In the genomic region with DNA sequence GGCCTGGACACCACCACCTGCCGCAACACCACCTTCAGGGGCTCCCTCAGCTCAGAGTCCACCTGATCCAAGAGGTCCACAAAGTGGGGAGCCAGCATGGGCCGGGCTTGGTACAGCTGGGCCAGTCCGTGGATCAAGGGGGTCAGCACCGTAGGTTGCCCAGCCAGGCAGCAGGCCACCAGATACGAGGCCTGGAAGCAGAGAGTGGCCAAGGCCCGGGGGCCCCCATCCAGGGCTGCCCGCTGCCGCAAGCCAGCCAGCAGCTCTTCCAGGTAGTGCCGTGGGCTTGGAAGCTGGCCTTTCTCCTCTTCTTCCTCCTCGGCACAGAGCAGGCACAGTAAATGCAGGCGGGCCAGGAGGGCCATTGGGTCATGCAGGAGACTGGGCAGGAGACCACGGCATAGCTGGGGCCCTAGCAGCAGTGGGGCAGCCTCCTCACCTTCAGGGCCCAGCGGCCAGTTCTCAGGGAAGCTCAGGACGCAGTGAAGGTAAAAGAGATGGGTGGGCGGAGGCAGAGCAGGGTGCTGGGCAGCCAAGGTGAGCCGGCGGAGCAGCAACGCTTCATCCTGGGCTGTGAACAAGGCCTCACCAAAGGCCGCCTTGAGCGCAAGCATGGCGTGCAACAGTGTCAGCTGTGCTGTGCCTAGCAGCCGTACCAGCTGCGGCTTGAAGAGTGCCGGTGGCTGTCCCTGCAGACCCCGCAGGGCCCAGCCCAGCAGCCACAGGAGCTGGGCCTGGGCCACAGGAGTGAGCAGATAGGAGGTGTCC, we compare ENCODE assay signal across 9 cellular contexts. TPM values are rescaled to one million over a fixed set of nuclear protein-coding genes. Genes with fewer than 3 reads are reported as not detected.
A peak's percentile ranks its signal among the peaks of the same experiment; 100 is the strongest.
DNase-seq lines count a peak whose midpoint lies in the region; ATAC-seq and TF ChIP-seq lines count a peak whose summit lies in the region.
"Had no signal": no experiment of that assay in that cellular context is flagged by ENCODE, and none has a peak within 500 bp of the region (broad histone marks: within the 10 kb centered on the region; RNA-seq: fewer than 3 reads in every experiment).

No MANE protein-coding gene starts in this region.

- peak overlapping the region; percentile 94 to 100 (median 99) for H3K4me2 ChIP-seq in BLaER1 treated with 17β-estradiol and CSF1 and Interleukin-3, amounts not matched to agents 10 nM and 100 nM
- peak overlapping the region; percentile 97 for H3K4me2 ChIP-seq in Loucy (ENCODE audit: low read depth, low read length, poor library complexity, severe bottlenecking)

- peaks cover 26% of the 10 kb centered on the region for H3K27me3 Mint-ChIP-seq in dendritic cell treated with granulocyte-macrophage colony-stimulating factor and Interleukin-4, amounts not matched to agents 40 ng/mL and 50 ng/mL, for 4 days
- H3K27me3 Mint-ChIP-seq in natural killer cell treated with Interleukin-12 subunit alpha and Interleukin-12 subunit beta and Interleukin-15 and Interleukin-18, amount 100 ng/mL, for 72 hours = peaks cover 1 to 4% of the 10 kb centered on the region in 2 donors

- peaks cover 37% of the 10 kb centered on the region for H3K79me2 ChIP-seq in Loucy (ENCODE audit: insufficient read depth, low read length)

- peaks cover 25 to 48% (median 34%) of the 10 kb centered on the region in 11 experiments; a peak in 20 of 22 replicates for H4K20me1 ChIP-seq in BLaER1 treated with 17β-estradiol and CSF1 and Interleukin-3, amounts not matched to agents 10 nM and 100 nM
- peaks cover 29% of the 10 kb centered on the region for H4K20me1 ChIP-seq in Loucy (ENCODE audit: insufficient read depth, low read length, poor library complexity, severe bottlenecking)

- peak overlapping the region; percentile 96 for H3K27ac Mint-ChIP-seq in dendritic cell treated with granulocyte-macrophage colony-stimulating factor and Interleukin-4, amounts not matched to agents 40 ng/mL and 50 ng/mL, for 4 days
- no peak overlapping the region for H3K27ac Mint-ChIP-seq in natural killer cell treated with Interleukin-12 subunit alpha and Interleukin-12 subunit beta and Interleukin-15 and Interleukin-18, amount 100 ng/mL, for 72 hours

- H3K9me3 ChIP-seq in BLaER1 treated with 17β-estradiol and CSF1 and Interleukin-3, amounts not matched to agents 10 nM and 100 nM (replicated peaks in 1 of 11) = no peaks in the 10 kb centered on the region
- no peaks in the 10 kb centered on the region for H3K9me3 ChIP-seq in Loucy (ENCODE audit: insufficient read depth, low read depth, low read length)

- H3K36me3 Mint-ChIP-seq in dendritic cell treated with granulocyte-macrophage colony-stimulating factor and Interleukin-4, amounts not matched to agents 40 ng/mL and 50 ng/mL, for 4 days (ENCODE audit: low read depth) = peaks cover 55% of the 10 kb centered on the region
- H3K36me3 Mint-ChIP-seq in natural killer cell treated with Interleukin-12 subunit alpha and Interleukin-12 subunit beta and Interleukin-15 and Interleukin-18, amount 100 ng/mL, for 72 hours = no peaks in the 10 kb centered on the region

- no peak for TF ChIP-seq CTCF in Loucy (conservative IDR thresholded peaks at IDR 0.05; ENCODE audit: low read length)

- H3K4me1 ChIP-seq in BLaER1 treated with 17β-estradiol and CSF1 and Interleukin-3, amounts not matched to agents 10 nM and 100 nM = peaks cover 56 to 70% (median 67%) of the 10 kb centered on the region in 10 experiments
- H3K4me1 ChIP-seq in Loucy (ENCODE audit: insufficient read depth, low read length, poor library complexity, severe bottlenecking) = peaks cover 11% of the 10 kb centered on the region

- peaks cover 27 to 31% (median 29%) of the 10 kb centered on the region in 11 experiments for H3K27me3 ChIP-seq in BLaER1 treated with 17β-estradiol and CSF1 and Interleukin-3, amounts not matched to agents 10 nM and 100 nM
- H3K27me3 ChIP-seq in Loucy (ENCODE audit: insufficient read depth, low read length, poor library complexity, severe bottlenecking) = no peaks in the 10 kb centered on the region

- peak overlapping the region; percentile 98 for H3K4me3 Mint-ChIP-seq in dendritic cell treated with granulocyte-macrophage colony-stimulating factor and Interleukin-4, amounts not matched to agents 40 ng/mL and 50 ng/mL, for 4 days
- peak overlapping the region; percentile 88 for H3K4me3 Mint-ChIP-seq in natural killer cell treated with Interleukin-12 subunit alpha and Interleukin-12 subunit beta and Interleukin-15 and Interleukin-18, amount 100 ng/mL, for 72 hours

- peaks cover 26 to 49% (median 41%) of the 10 kb centered on the region in 11 experiments for H3K36me3 ChIP-seq in BLaER1 treated with 17β-estradiol and CSF1 and Interleukin-3, amounts not matched to agents 10 nM and 100 nM
- peaks cover 10% of the 10 kb centered on the region; the same call in 1 of the 2 replicates for H3K36me3 ChIP-seq in Loucy (ENCODE audit: insufficient read depth, low read length)

- no peaks in the 10 kb centered on the region for H3F3A ChIP-seq in Loucy (ENCODE audit: low read depth)

- DNase-seq in natural killer cell treated with Interleukin-12 subunit alpha and Interleukin-12 subunit beta and Interleukin-15 and Interleukin-18, amount 100 ng/mL, for 72 hours (ENCODE audit: low spot score) = no peak
- no peak for DNase-seq in glomerular visceral epithelial cell (ENCODE audit: extremely low spot score)
- no peak for DNase-seq in NK-92 (lab: John Stamatoyannopoulos, UW; ENCODE audit: unreplicated experiment)

- H3K9me2 ChIP-seq in Loucy (replicated peaks; ENCODE audit: low read depth, low read length) = no peaks in the 10 kb centered on the region

- peak overlapping the region; percentile 44 to 100 (median 99) for H3K27ac ChIP-seq in BLaER1 treated with 17β-estradiol and CSF1 and Interleukin-3, amounts not matched to agents 10 nM and 100 nM

- intact Hi-C loops in dendritic cell treated with granulocyte-macrophage colony-stimulating factor and Interleukin-4, amounts not matched to agents 40 ng/mL and 50 ng/mL, for 4 days (cut with micrococcal nuclease) = no loop called here

- peak overlapping the region; percentile 93 to 100 (median 99) for H3K9ac ChIP-seq in BLaER1 treated with 17β-estradiol and CSF1 and Interleukin-3, amounts not matched to agents 10 nM and 100 nM
- peak overlapping the region; percentile 93 for H3K9ac ChIP-seq in Loucy (ENCODE audit: low read depth, low read length, poor library complexity, severe bottlenecking)

- ATAC-seq in natural killer cell treated with Interleukin-12 subunit alpha and Interleukin-12 subunit beta and Interleukin-15 and Interleukin-18, amount 100 ng/mL, for 72 hours = no peak
- ATAC-seq in HG02870 (IDR thresholded peaks at IDR 0.05; ENCODE audit: unreplicated experiment) (no peak), GM21737 (IDR thresholded peaks at IDR 0.05; ENCODE audit: unreplicated experiment) (no peak)

- peaks cover 61% of the 10 kb centered on the region for H3K4me1 Mint-ChIP-seq in dendritic cell treated with granulocyte-macrophage colony-stimulating factor and Interleukin-4, amounts not matched to agents 40 ng/mL and 50 ng/mL, for 4 days (ENCODE audit: low read depth)
- peaks cover 8% of the 10 kb centered on the region in 2 donors for H3K4me1 Mint-ChIP-seq in natural killer cell treated with Interleukin-12 subunit alpha and Interleukin-12 subunit beta and Interleukin-15 and Interleukin-18, amount 100 ng/mL, for 72 hours (ENCODE audit: low read depth in 2 of 2)

- H3K9me3 Mint-ChIP-seq in dendritic cell treated with granulocyte-macrophage colony-stimulating factor and Interleukin-4, amounts not matched to agents 40 ng/mL and 50 ng/mL, for 4 days = no peaks in the 10 kb centered on the region
- H3K9me3 Mint-ChIP-seq in natural killer cell treated with Interleukin-12 subunit alpha and Interleukin-12 subunit beta and Interleukin-15 and Interleukin-18, amount 100 ng/mL, for 72 hours = no peaks in the 10 kb centered on the region

- H2AFZ ChIP-seq in Loucy (ENCODE audit: low read length) = no peak overlapping the region

- H3K4me3 ChIP-seq in BLaER1 treated with 17β-estradiol and CSF1 and Interleukin-3, amounts not matched to agents 10 nM and 100 nM = peak overlapping the region; percentile 80 to 98 (median 94)
- peak overlapping the region; percentile 96 for H3K4me3 ChIP-seq in Loucy (ENCODE audit: low read length, poor library complexity, severe bottlenecking)

RNA-seq across cellular contexts. Expression of a gene that starts 1.7 kb away (rescaled TPM):
- total RNA-seq in natural killer cell treated with Interleukin-12 subunit alpha and Interleukin-12 subunit beta and Interleukin-15 and Interleukin-18, amount 100 ng/mL, for 72 hours = 10 to 100 TPM; 15.8 to 25.4 TPM

RNA-seq across cellular contexts. Expression of a gene that starts 7.8 kb away (rescaled TPM):
- not detected for total RNA-seq in natural killer cell treated with Interleukin-12 subunit alpha and Interleukin-12 subunit beta and Interleukin-15 and Interleukin-18, amount 100 ng/mL, for 72 hours
- total RNA-seq: aorta had no signal

RNA-seq across cellular contexts. Expression of a gene that starts 54.7 kb away (rescaled TPM):
- 1 to 10 TPM in 1 of 2 donors, under 1 TPM in 1; 0.52 to 1.0 TPM for total RNA-seq in natural killer cell treated with Interleukin-12 subunit alpha and Interleukin-12 subunit beta and Interleukin-15 and Interleukin-18, amount 100 ng/mL, for 72 hours

RNA-seq across cellular contexts. Expression of a gene that starts 58.5 kb away (rescaled TPM):
- total RNA-seq in natural killer cell treated with Interleukin-12 subunit alpha and Interleukin-12 subunit beta and Interleukin-15 and Interleukin-18, amount 100 ng/mL, for 72 hours = 100 to 1,000 TPM in 1 of 2 donors, 10 to 100 TPM in 1; 87.3 to 138 TPM
